Comparison of ENCODE assay signal across 10 cellular contexts in genomic region chr19:18225702-18226468, GRCh38. TPM values are rescaled to one million over a fixed set of nuclear protein-coding genes. Genes with fewer than 3 reads are reported as not detected.
DNase-seq lines count a peak whose midpoint lies in the region; ATAC-seq lines count a peak whose summit lies in the region.
"Had no signal": no experiment of that assay in that cellular context is flagged by ENCODE, and none has a peak within 500 bp of the region (broad histone marks: within the 10 kb centered on the region; RNA-seq: fewer than 3 reads in every experiment).

Gene PDE4C, minus strand, starts transcription at chr19:18226438. Its CDS starts 23 bp downstream, at chr19:18226415.

- no peaks in the 10 kb centered on the region for H3K9me3 Mint-ChIP-seq in T-cell
- no peaks in the 10 kb centered on the region for H3K9me3 Mint-ChIP-seq in stimulated activated effector memory CD8-positive, alpha-beta T cell treated with anti-CD3 and anti-CD28 coated beads, Interleukin-12 subunit alpha, Interleukin-12 subunit beta, amount 100 ng/mL, for 72 hours

- CTCF ChIA-PET in T-cell (lab: Charles Lee) = no interaction called here

- peak within 1 kb of the TSS in 1 of 2 donors; percentile 55 for H3K27ac Mint-ChIP-seq in T-cell
- peak within 1 kb of the TSS; percentile 15 for H3K27ac Mint-ChIP-seq in stimulated activated effector memory CD8-positive, alpha-beta T cell treated with anti-CD3 and anti-CD28 coated beads, Interleukin-12 subunit alpha, Interleukin-12 subunit beta, amount 100 ng/mL, for 72 hours

- peaks cover 17 to 28% (median 22%) of the 10 kb centered on the region in 3 donors for H3K4me1 Mint-ChIP-seq in T-cell
- peaks cover 36% of the 10 kb centered on the region for H3K4me1 Mint-ChIP-seq in stimulated activated effector memory CD8-positive, alpha-beta T cell treated with anti-CD3 and anti-CD28 coated beads, Interleukin-12 subunit alpha, Interleukin-12 subunit beta, amount 100 ng/mL, for 72 hours

- no peaks in the 10 kb centered on the region for H3K36me3 Mint-ChIP-seq in T-cell
- peaks cover 11% of the 10 kb centered on the region for H3K36me3 Mint-ChIP-seq in stimulated activated effector memory CD8-positive, alpha-beta T cell treated with anti-CD3 and anti-CD28 coated beads, Interleukin-12 subunit alpha, Interleukin-12 subunit beta, amount 100 ng/mL, for 72 hours

- H3K4me3 ChIP-seq in iPS-11a (ENCODE audit: low read depth, low read length) = peak within 1 kb of the TSS; percentile 13

- peaks cover 49 to 76% of the 10 kb centered on the region in 2 donors for H3K27me3 Mint-ChIP-seq in T-cell

- ATAC-seq in T-cell (replicated peaks in 1 of 4) = no peak
- no peak for ATAC-seq in stimulated activated effector memory CD8-positive, alpha-beta T cell treated with anti-CD3 and anti-CD28 coated beads, Interleukin-12 subunit alpha, Interleukin-12 subunit beta, amount 100 ng/mL, for 72 hours
- no peak for ATAC-seq in HG02678 (IDR thresholded peaks at IDR 0.05; ENCODE audit: unreplicated experiment)

- peak; percentile 69 for DNase-seq in NCI-H82 (lab: John Stamatoyannopoulos, UW)
- no peak for DNase-seq in NCI-H82 treated with DMSO at 0.1 percent for 48 hours (lab: John Stamatoyannopoulos, UW; ENCODE audit: unreplicated experiment)
- no peak for DNase-seq in T-cell
- DNase-seq in stimulated activated effector memory CD8-positive, alpha-beta T cell treated with anti-CD3 and anti-CD28 coated beads, Interleukin-12 subunit alpha, Interleukin-12 subunit beta, amount 100 ng/mL, for 72 hours (ENCODE audit: low spot score in 2 of 2) = no peak
- DNase-seq in H4 (ENCODE audit: low spot score) = no peak
- no peak for DNase-seq in ureter (ENCODE audit: low spot score)
- DNase-seq: activated effector memory CD4-positive, alpha-beta T cell treated with anti-CD3 and anti-CD28 coated beads, Interleukin-2, amount 50 U/mL, for 16 hours; hippocampal formation had no signal

- POLR2A ChIA-PET in T-cell (lab: Charles Lee) = no interaction called here

- peak within 1 kb of the TSS; percentile 3 to 92 (median 21) for H3K4me3 Mint-ChIP-seq in T-cell
- H3K4me3 Mint-ChIP-seq in stimulated activated effector memory CD8-positive, alpha-beta T cell treated with anti-CD3 and anti-CD28 coated beads, Interleukin-12 subunit alpha, Interleukin-12 subunit beta, amount 100 ng/mL, for 72 hours = peak within 1 kb of the TSS; percentile 91

RNA-seq across cellular contexts. Expression of gene PDE4C, which starts in this region (rescaled TPM):
- not detected for total RNA-seq in T-cell
- 0.06 TPM in 1 of 2 replicates, not detected in the other for total RNA-seq in H4 (2014; rRNA removed; shearing (Covaris generic))
- total RNA-seq in ureter = 3.0 TPM
